Comparison of ENCODE assay signal across 2 cellular contexts in the genomic region with DNA sequence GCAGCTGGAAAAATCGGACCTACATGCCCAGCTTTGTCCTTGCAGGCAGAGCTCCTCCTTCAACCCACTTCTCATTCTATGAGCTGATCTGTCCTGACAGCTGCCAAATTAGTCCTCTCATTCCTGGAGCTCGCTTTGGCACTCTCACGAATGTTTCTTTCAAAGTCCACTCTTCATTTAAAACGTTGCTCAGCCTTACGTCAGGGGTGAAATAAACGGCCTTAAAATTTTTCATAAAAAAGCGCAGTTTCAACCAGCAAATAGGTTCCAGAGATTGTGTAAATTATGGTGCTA.
TF ChIP-seq lines count a peak whose summit lies in the region.

No MANE protein-coding gene starts in this region.

TF ChIP-seq in SK-N-SH treated with all-trans-retinoic acid at 6 μM for 48 hours, 23 proteins besides CTCF, POLR2A, EP300 and RAD21 (continued from another document):
- TF ChIP-seq, protein P1, sequence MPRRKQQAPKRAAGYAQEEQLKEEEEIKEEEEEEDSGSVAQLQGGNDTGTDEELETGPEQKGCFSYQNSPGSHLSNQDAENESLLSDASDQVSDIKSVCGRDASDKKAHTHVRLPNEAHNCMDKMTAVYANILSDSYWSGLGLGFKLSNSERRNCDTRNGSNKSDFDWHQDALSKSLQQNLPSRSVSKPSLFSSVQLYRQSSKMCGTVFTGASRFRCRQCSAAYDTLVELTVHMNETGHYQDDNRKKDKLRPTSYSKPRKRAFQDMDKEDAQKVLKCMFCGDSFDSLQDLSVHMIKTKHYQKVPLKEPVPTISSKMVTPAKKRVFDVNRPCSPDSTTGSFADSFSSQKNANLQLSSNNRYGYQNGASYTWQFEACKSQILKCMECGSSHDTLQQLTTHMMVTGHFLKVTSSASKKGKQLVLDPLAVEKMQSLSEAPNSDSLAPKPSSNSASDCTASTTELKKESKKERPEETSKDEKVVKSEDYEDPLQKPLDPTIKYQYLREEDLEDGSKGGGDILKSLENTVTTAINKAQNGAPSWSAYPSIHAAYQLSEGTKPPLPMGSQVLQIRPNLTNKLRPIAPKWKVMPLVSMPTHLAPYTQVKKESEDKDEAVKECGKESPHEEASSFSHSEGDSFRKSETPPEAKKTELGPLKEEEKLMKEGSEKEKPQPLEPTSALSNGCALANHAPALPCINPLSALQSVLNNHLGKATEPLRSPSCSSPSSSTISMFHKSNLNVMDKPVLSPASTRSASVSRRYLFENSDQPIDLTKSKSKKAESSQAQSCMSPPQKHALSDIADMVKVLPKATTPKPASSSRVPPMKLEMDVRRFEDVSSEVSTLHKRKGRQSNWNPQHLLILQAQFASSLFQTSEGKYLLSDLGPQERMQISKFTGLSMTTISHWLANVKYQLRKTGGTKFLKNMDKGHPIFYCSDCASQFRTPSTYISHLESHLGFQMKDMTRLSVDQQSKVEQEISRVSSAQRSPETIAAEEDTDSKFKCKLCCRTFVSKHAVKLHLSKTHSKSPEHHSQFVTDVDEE (CRISPR knock-in tag; IDR thresholded peaks at IDR 0.05): no peak
- TF ChIP-seq, protein P2, sequence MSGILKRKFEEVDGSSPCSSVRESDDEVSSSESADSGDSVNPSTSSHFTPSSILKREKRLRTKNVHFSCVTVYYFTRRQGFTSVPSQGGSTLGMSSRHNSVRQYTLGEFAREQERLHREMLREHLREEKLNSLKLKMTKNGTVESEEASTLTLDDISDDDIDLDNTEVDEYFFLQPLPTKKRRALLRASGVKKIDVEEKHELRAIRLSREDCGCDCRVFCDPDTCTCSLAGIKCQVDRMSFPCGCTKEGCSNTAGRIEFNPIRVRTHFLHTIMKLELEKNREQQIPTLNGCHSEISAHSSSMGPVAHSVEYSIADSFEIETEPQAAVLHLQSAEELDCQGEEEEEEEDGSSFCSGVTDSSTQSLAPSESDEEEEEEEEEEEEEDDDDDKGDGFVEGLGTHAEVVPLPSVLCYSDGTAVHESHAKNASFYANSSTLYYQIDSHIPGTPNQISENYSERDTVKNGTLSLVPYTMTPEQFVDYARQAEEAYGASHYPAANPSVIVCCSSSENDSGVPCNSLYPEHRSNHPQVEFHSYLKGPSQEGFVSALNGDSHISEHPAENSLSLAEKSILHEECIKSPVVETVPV (CRISPR knock-in tag; IDR thresholded peaks at IDR 0.05): no peak

TF ChIP-seq in SK-N-SH, 30 proteins besides CTCF, POLR2A, EP300 and RAD21 (continued from another document):
- TF ChIP-seq, protein P3, sequence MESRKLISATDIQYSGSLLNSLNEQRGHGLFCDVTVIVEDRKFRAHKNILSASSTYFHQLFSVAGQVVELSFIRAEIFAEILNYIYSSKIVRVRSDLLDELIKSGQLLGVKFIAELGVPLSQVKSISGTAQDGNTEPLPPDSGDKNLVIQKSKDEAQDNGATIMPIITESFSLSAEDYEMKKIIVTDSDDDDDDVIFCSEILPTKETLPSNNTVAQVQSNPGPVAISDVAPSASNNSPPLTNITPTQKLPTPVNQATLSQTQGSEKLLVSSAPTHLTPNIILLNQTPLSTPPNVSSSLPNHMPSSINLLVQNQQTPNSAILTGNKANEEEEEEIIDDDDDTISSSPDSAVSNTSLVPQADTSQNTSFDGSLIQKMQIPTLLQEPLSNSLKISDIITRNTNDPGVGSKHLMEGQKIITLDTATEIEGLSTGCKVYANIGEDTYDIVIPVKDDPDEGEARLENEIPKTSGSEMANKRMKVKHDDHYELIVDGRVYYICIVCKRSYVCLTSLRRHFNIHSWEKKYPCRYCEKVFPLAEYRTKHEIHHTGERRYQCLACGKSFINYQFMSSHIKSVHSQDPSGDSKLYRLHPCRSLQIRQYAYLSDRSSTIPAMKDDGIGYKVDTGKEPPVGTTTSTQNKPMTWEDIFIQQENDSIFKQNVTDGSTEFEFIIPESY (IDR thresholded peaks at IDR 0.05; ENCODE audit: borderline replicate concordance, low read depth): no peak
- TF ChIP-seq NFIC (IDR thresholded peaks at IDR 0.05; ENCODE audit: borderline replicate concordance) (no peak), FOXJ3 (CRISPR knock-in tag; IDR thresholded peaks at IDR 0.05) (no peak), FOXM1 (IDR thresholded peaks at IDR 0.05; ENCODE audit: low read depth) (no peak), FOSL2 (IDR thresholded peaks at IDR 0.05; ENCODE audit: borderline replicate concordance, low read depth) (no peak)
- TF ChIP-seq, protein P4, sequence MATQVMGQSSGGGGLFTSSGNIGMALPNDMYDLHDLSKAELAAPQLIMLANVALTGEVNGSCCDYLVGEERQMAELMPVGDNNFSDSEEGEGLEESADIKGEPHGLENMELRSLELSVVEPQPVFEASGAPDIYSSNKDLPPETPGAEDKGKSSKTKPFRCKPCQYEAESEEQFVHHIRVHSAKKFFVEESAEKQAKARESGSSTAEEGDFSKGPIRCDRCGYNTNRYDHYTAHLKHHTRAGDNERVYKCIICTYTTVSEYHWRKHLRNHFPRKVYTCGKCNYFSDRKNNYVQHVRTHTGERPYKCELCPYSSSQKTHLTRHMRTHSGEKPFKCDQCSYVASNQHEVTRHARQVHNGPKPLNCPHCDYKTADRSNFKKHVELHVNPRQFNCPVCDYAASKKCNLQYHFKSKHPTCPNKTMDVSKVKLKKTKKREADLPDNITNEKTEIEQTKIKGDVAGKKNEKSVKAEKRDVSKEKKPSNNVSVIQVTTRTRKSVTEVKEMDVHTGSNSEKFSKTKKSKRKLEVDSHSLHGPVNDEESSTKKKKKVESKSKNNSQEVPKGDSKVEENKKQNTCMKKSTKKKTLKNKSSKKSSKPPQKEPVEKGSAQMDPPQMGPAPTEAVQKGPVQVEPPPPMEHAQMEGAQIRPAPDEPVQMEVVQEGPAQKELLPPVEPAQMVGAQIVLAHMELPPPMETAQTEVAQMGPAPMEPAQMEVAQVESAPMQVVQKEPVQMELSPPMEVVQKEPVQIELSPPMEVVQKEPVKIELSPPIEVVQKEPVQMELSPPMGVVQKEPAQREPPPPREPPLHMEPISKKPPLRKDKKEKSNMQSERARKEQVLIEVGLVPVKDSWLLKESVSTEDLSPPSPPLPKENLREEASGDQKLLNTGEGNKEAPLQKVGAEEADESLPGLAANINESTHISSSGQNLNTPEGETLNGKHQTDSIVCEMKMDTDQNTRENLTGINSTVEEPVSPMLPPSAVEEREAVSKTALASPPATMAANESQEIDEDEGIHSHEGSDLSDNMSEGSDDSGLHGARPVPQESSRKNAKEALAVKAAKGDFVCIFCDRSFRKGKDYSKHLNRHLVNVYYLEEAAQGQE (IDR thresholded peaks at IDR 0.05; ENCODE audit: low read depth, low read length): no peak
